8 cellular contexts compared by ENCODE assay signal in the genomic region with DNA sequence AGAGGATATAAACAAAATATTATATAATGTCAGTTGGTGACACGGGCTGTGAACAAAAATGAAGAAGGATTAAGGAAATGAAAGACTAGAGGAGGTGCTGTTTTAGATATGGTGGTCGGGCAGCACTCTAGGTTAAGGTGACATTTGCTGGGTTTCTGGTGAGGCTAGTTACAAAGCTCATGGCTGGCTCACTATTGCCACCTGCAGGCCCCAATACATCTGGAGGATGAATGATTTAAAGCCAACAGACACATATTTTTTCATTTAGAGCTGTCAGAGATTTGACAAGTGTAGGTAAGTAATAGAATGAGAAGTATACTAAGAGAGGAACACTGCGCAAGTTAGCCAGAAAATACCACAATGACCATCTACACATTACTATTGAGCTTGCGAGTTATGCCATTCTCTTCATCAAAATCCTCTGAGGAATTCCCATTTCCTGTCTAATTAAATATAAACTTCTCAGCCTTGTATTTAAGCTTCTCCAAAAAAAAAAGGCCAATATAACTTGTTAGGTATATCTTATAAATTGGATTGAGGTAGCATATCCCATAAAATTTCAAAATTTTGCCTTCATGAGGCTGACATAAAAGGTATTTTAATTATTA. TPM values are rescaled to one million over a fixed set of nuclear protein-coding genes. Genes with fewer than 3 reads are reported as not detected.
DNase-seq lines count a peak whose midpoint lies in the region; ATAC-seq and TF ChIP-seq lines count a peak whose summit lies in the region.

No MANE protein-coding gene starts in this region.

- peak; percentile 60 for ATAC-seq in GM21423 (IDR thresholded peaks at IDR 0.05; ENCODE audit: unreplicated experiment)

- no peak overlapping the region for H3K9ac ChIP-seq in SK-N-SH

- no peaks in the 10 kb centered on the region for H3K79me2 ChIP-seq in SK-N-SH (ENCODE audit: insufficient read depth)

- DNase-seq in GM06990 (ENCODE audit: extremely low read depth, insufficient read length) (no peak), HL-60 (ENCODE audit: low read depth in 1 of 2, low spot score in 1 of 2) (peak in 1 of 2 experiments; percentile 39), SK-N-SH (peak; percentile 39), amygdala (lab: John Stamatoyannopoulos, UW) (peak in 36 of 56 donors; percentile 1 to 80 (median 24)), hypothalamus (lab: John Stamatoyannopoulos, UW) (peak in 35 of 51 donors; percentile 1 to 73 (median 17)), ureter (ENCODE audit: low spot score) (no peak)
- peak; percentile 32 to 44 (median 34) for DNase-seq in stimulated activated CD4-positive, alpha-beta T cell treated with anti-CD3 and anti-CD28 coated beads, Interleukin-12 subunit alpha, Interleukin-12 subunit beta, amount 100 ng/mL, for 48 hours (ENCODE audit: low read depth in 2 of 3, low spot score in 1 of 3)

- WGBS in SK-N-SH (ENCODE audit: low lambda C conversion rate): 1% methylated on average over 4 of the region's 4 CpGs

- no peaks in the 10 kb centered on the region for H3F3A ChIP-seq in SK-N-SH (replicated peaks; ENCODE audit: insufficient read depth)

- CTCF ChIA-PET in SK-N-SH (lab: Yijun Ruan, JAX): interaction anchor here (0.7 to 3.4 kb wide), 23 partner anchors 9 to 123 kb away, joined by 3 to 60 read pairs (median 4); a partner anchor contains a TSS

- TF ChIP-seq RAD21 in SK-N-SH (IDR thresholded peaks at IDR 0.05; ENCODE audit: low read length): peak; percentile 60

- no peak for TF ChIP-seq EP300 in SK-N-SH (IDR thresholded peaks at IDR 0.05; ENCODE audit: borderline replicate concordance in 1 of 2, low read depth in 1 of 2, low read length in 1 of 2)

- no peaks in the 10 kb centered on the region for H3K9me3 ChIP-seq in SK-N-SH

- H3K4me3 ChIP-seq in GM06990 (replicated peaks; ENCODE audit: low read depth, low read length) (no peak overlapping the region), HL-60 (replicated peaks; ENCODE audit: insufficient read depth, low read length) (no peak overlapping the region), SK-N-SH (ENCODE audit: low read depth in 2 of 2, low read length in 1 of 2) (peak overlapping the region in 1 of 2 experiments; percentile 30; a peak in 1 of 4 replicates)

- H3K9me2 ChIP-seq in SK-N-SH: no peaks in the 10 kb centered on the region

- no peak overlapping the region for H3K4me2 ChIP-seq in SK-N-SH

- no peaks in the 10 kb centered on the region for H4K20me1 ChIP-seq in SK-N-SH (ENCODE audit: insufficient read depth)

- no peak overlapping the region for H3K27ac ChIP-seq in HL-60 (replicated peaks)
- no peak overlapping the region for H3K27ac ChIP-seq in SK-N-SH (ENCODE audit: low read depth in 2 of 2, low read length in 1 of 2)

- H3K4me1 ChIP-seq in SK-N-SH (ENCODE audit: control insufficient read depth in 1 of 2, insufficient read depth in 2 of 2, low read depth in 1 of 2, low read length in 1 of 2): no peaks in the 10 kb centered on the region

- no peak overlapping the region for H2AFZ ChIP-seq in SK-N-SH (ENCODE audit: low read depth)

- TF ChIP-seq CTCF in GM06990 (IDR thresholded peaks at IDR 0.05; ENCODE audit: insufficient read depth, low read length, poor library complexity, severe bottlenecking): peak; percentile 72
- peak; percentile 22 for TF ChIP-seq CTCF in HL-60 (IDR thresholded peaks at IDR 0.05; ENCODE audit: insufficient read depth, low read length)
- TF ChIP-seq CTCF in SK-N-SH (IDR thresholded peaks at IDR 0.05): peak; percentile 74

- H3K36me3 ChIP-seq in GM06990 (ENCODE audit: control insufficient read depth, insufficient read depth, low read length) (no peaks in the 10 kb centered on the region), SK-N-SH (replicated peaks in 1 of 2; ENCODE audit: control insufficient read depth in 1 of 2, insufficient read depth in 2 of 2, low read length in 1 of 2) (no peaks in the 10 kb centered on the region)

- H3K27me3 ChIP-seq in GM06990 (replicated peaks; ENCODE audit: control insufficient read depth, insufficient read depth, low read length): no peaks in the 10 kb centered on the region
- H3K27me3 ChIP-seq in HL-60 (ENCODE audit: insufficient read depth, poor library complexity, severe bottlenecking): peaks cover 6% of the 10 kb centered on the region
- no peaks in the 10 kb centered on the region; the same call in 1 of the 2 replicates for H3K27me3 ChIP-seq in SK-N-SH (ENCODE audit: insufficient read depth)

- POLR2A ChIA-PET in SK-N-SH (lab: Yijun Ruan, JAX): no interaction called here

TF ChIP-seq in SK-N-SH, 30 proteins besides CTCF, POLR2A, EP300 and RAD21:
- peak; percentile 60; the same call in 1 of the 2 replicates for TF ChIP-seq SMC3 (IDR thresholded peaks at IDR 0.05; ENCODE audit: low read depth, low read length)
- TF ChIP-seq, protein P1, sequence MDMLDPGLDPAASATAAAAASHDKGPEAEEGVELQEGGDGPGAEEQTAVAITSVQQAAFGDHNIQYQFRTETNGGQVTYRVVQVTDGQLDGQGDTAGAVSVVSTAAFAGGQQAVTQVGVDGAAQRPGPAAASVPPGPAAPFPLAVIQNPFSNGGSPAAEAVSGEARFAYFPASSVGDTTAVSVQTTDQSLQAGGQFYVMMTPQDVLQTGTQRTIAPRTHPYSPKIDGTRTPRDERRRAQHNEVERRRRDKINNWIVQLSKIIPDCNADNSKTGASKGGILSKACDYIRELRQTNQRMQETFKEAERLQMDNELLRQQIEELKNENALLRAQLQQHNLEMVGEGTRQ (IDR thresholded peaks at IDR 0.05; ENCODE audit: borderline replicate concordance, low read depth, low read length): no peak
- no peak for TF ChIP-seq FOXM1 (IDR thresholded peaks at IDR 0.05; ENCODE audit: low read depth)
- TF ChIP-seq NFIC (IDR thresholded peaks at IDR 0.05; ENCODE audit: borderline replicate concordance): no peak
- TF ChIP-seq RXRA (IDR thresholded peaks at IDR 0.05; ENCODE audit: borderline replicate concordance, low read depth): no peak
- TF ChIP-seq JUND (IDR thresholded peaks at IDR 0.05): no peak
- TF ChIP-seq, protein P2, sequence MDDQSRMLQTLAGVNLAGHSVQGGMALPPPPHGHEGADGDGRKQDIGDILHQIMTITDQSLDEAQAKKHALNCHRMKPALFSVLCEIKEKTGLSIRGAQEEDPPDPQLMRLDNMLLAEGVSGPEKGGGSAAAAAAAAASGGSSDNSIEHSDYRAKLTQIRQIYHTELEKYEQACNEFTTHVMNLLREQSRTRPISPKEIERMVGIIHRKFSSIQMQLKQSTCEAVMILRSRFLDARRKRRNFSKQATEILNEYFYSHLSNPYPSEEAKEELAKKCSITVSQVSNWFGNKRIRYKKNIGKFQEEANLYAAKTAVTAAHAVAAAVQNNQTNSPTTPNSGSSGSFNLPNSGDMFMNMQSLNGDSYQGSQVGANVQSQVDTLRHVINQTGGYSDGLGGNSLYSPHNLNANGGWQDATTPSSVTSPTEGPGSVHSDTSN (IDR thresholded peaks at IDR 0.05): 0 out of 2 replicates have a peak, but pooled peaks have one; percentile 18
- no peak for TF ChIP-seq MEF2A (IDR thresholded peaks at IDR 0.05; ENCODE audit: borderline replicate concordance, low read depth)
- peak; percentile 15; the same call in 1 of the 2 replicates for TF ChIP-seq TCF12 (IDR thresholded peaks at IDR 0.05)
- no peak for TF ChIP-seq RFX5 (IDR thresholded peaks at IDR 0.05; ENCODE audit: low read length)
- no peak for TF ChIP-seq FOXJ3 (CRISPR knock-in tag; IDR thresholded peaks at IDR 0.05)
- no peak for TF ChIP-seq RCOR1 (IDR thresholded peaks at IDR 0.05; ENCODE audit: low read length)
- no peak for TF ChIP-seq NRF1 (IDR thresholded peaks at IDR 0.05; ENCODE audit: low read depth, low read length)

RNA-seq across cellular contexts. Expression of a gene that starts 6.4 kb away (rescaled TPM):
- polyA plus RNA-seq in SK-N-SH (2012; rRNA removed): not detected in 2 replicates
- polyA plus RNA-seq in SK-N-SH (2012; cell fraction: cytosol; rRNA removed): not detected in 2 replicates
- not detected in 2 replicates for polyA plus RNA-seq in SK-N-SH (2012; cell fraction: nucleus; rRNA removed)
- 0.57 TPM for total RNA-seq in ureter

RNA-seq across cellular contexts. Expression of a gene that starts 28.3 kb away (rescaled TPM):
- polyA plus RNA-seq in SK-N-SH (2012; rRNA removed): not detected in 2 replicates
- polyA plus RNA-seq in SK-N-SH (2012; cell fraction: cytosol; rRNA removed): 0.03 TPM in 1 of 2 replicates, not detected in the other
- not detected in 2 replicates for polyA plus RNA-seq in SK-N-SH (2012; cell fraction: nucleus; rRNA removed)
- 1.2 TPM for total RNA-seq in ureter

RNA-seq across cellular contexts. Expression of a gene that starts 56.0 kb away (rescaled TPM):
- polyA plus RNA-seq in SK-N-SH (2012; rRNA removed): not detected in 2 replicates
- not detected in 2 replicates for polyA plus RNA-seq in SK-N-SH (2012; cell fraction: cytosol; rRNA removed)
- polyA plus RNA-seq in SK-N-SH (2012; cell fraction: nucleus; rRNA removed): not detected in 2 replicates
- total RNA-seq in ureter: 1.3 TPM

Comparison
In these comparisons a context has a peak if more than half of its experiments do, and no peak if none do; other contexts are left out.
1. DNase-seq: peak in SK-N-SH (single experiment), amygdala (36 of 56), hypothalamus (35 of 51) and stimulated activated CD4-positive, alpha-beta T cell treated with anti-CD3 and anti-CD28 coated beads, Interleukin-12 subunit alpha, Interleukin-12 subunit beta, amount 100 ng/mL, for 48 hours (3 of 3); none in GM06990 (single experiment) and ureter (single experiment).
2. CTCF ChIP-seq: peak in every context shown above with its lines; median percentile 74 in SK-N-SH; 72 in GM06990; 22 in HL-60.